ENCODE assay signal across 8 cellular contexts in the genomic region with DNA sequence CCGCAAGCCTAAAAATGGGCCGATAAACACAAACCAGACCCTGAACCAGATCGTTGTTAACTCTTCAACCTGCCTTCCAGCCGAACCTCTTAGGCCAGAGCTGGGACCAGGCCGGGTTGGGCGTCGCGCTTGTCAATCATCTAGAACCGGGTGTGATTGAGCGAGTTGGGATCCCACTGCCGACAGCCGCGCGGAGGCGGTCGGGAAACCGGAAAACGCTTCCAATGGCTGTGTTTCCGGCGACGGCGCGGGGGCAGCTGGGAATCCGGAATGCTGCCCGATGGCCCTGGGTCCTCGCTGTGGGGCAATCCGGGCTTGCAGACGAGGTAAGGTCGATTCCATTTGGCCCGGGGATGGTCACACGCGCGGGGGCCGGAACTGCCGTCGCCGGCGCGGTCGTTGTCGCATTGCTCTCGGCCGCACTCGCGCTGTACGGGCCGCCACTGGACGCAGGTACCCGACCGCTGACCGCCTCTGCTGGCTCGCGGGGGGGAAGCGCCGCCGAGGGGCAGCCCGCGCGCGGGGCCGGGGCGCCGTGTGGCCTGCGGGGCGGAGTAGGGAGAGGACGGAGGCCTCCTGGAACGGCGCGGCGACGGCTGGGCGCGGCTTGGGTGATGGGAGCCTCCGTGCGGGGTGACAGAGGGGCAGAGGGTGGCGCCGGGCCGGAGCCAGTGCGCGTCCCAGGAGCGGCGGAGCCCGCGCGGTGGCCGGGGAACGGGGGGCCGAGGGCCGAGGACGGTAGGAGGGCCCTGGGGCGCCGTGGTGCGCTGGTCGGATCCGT.
DNase-seq lines count a peak whose midpoint lies in the region; ATAC-seq and TF ChIP-seq lines count a peak whose summit lies in the region.

A gene (plus strand): TSS at position 224 of the 781 bp plus-strand sequence. CDS start 57 bp downstream, at position 281.

- peak; percentile 74 for TF ChIP-seq POLR2A in erythroblast (IDR thresholded peaks at IDR 0.05; ENCODE audit: low read length)

- H3K4me1 ChIP-seq in mucosa of rectum (ENCODE audit: control insufficient read depth in 2 of 2, insufficient read depth in 2 of 2, low read length in 2 of 2) = peaks cover 22 to 24% of the 10 kb centered on the region in 2 donors

- H3K27ac ChIP-seq in mucosa of rectum (ENCODE audit: low read depth in 2 of 2, low read length in 2 of 2) = peak within 1 kb of the TSS; percentile 93 to 95

- DNase-seq in DMS 273 treated with DMSO at 0.1 percent for 48 hours (lab: John Stamatoyannopoulos, UW) = peak; percentile 80
- peak; percentile 97 for DNase-seq in HuH-7.5 (ENCODE audit: low spot score)
- peak; percentile 69 for DNase-seq in OCI-M2 (lab: John Stamatoyannopoulos, UW; ENCODE audit: unreplicated experiment)
- peak; percentile 89 for DNase-seq in activated T-cell treated with anti-CD3 and anti-CD28 coated beads, Interleukin-2, amount 50 U/mL, for 24 hours
- DNase-seq in erythroblast (lab: John Stamatoyannopoulos, UW) = peak; percentile 93 to 94
- DNase-seq in stimulated activated CD8-positive, alpha-beta memory T cell treated with anti-CD3 and anti-CD28 coated beads, Interleukin-4, amount 100 ng/mL, for 48 hours = peak; percentile 88

- H3K4me1 Mint-ChIP-seq in activated T-cell treated with anti-CD3 and anti-CD28 coated beads, Interleukin-2, amount 50 U/mL, for 24 hours (ENCODE audit: low read depth) = peaks cover 50% of the 10 kb centered on the region

- H3K9ac ChIP-seq in mucosa of rectum (ENCODE audit: low read depth in 1 of 2, low read length in 2 of 2) = peak within 1 kb of the TSS; percentile 84 to 95

- no peaks in the 10 kb centered on the region for H3K9me3 ChIP-seq in mucosa of rectum (ENCODE audit: control insufficient read depth in 2 of 2, low read length in 2 of 2)

- peak within 1 kb of the TSS; percentile 96 for H3K27ac Mint-ChIP-seq in activated T-cell treated with anti-CD3 and anti-CD28 coated beads, Interleukin-2, amount 50 U/mL, for 24 hours

- no peaks in the 10 kb centered on the region for H3K36me3 ChIP-seq in mucosa of rectum (ENCODE audit: control insufficient read depth in 2 of 2, insufficient read depth in 2 of 2, low read length in 2 of 2)

- H3K27me3 ChIP-seq in mucosa of rectum (ENCODE audit: control insufficient read depth in 2 of 2, insufficient read depth in 2 of 2, low read length in 2 of 2) = no peaks in the 10 kb centered on the region

- H3K4me3 Mint-ChIP-seq in activated T-cell treated with anti-CD3 and anti-CD28 coated beads, Interleukin-2, amount 50 U/mL, for 24 hours = peak within 1 kb of the TSS; percentile 93

- H3K36me3 Mint-ChIP-seq in activated T-cell treated with anti-CD3 and anti-CD28 coated beads, Interleukin-2, amount 50 U/mL, for 24 hours (ENCODE audit: low read depth) = peaks cover 25% of the 10 kb centered on the region

- ATAC-seq in GM21526 (IDR thresholded peaks at IDR 0.05; ENCODE audit: low FRiP score, unreplicated experiment) = peak; percentile 67

- peaks cover 1% of the 10 kb centered on the region for H3K27me3 Mint-ChIP-seq in activated T-cell treated with anti-CD3 and anti-CD28 coated beads, Interleukin-2, amount 50 U/mL, for 24 hours

- peak within 1 kb of the TSS; percentile 79 to 92 for H3K4me3 ChIP-seq in mucosa of rectum (ENCODE audit: low read length in 2 of 2)

- H3K9me3 Mint-ChIP-seq in activated T-cell treated with anti-CD3 and anti-CD28 coated beads, Interleukin-2, amount 50 U/mL, for 24 hours = peaks cover 4% of the 10 kb centered on the region

Comparison
In these comparisons a context has a peak if more than half of its experiments do, and no peak if none do; other contexts are left out.
1. Peak in every context shown above with its lines: DNase-seq, ATAC-seq, H3K4me3 ChIP-seq and H3K27ac ChIP-seq.